1 cellular context compared by ENCODE assay signal in the genomic region with DNA sequence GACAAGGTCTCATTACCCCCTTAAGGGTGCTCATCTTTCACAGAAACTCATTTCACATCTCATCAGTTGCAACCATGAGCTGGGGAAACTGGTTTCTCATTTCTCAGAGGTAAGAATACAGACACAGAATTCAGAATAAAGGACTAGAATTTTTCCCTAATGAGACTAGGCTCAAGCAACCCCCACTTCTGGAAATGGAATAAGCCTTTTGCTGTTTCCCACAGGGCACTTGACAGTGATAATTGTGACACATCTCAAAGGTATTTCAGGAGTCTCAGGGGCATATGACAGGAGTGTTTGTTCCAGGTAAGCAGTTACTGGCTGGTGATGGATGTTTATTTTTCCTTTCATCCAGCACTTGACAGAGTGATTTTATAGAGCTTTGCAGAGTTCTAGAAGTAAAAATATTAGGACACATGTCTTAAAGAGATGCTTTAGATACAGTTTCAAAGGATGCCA.
TF ChIP-seq lines count a peak whose summit lies in the region.

No MANE protein-coding gene starts in this region.

TF ChIP-seq in HCT116, 20 proteins besides CTCF, POLR2A, EP300 and RAD21 (continued from another document):
- TF ChIP-seq ZBTB33 (IDR thresholded peaks at IDR 0.05; ENCODE audit: extremely low read depth, insufficient replicate concordance, low read length) (no peak), SRF (IDR thresholded peaks at IDR 0.05; ENCODE audit: low read depth) (no peak), CBX3 (IDR thresholded peaks at IDR 0.05; ENCODE audit: low read depth) (no peak), SP1 (IDR thresholded peaks at IDR 0.05; ENCODE audit: low read depth) (no peak), ZFX (IDR thresholded peaks at IDR 0.05) (no peak), POLR2AphosphoS5 (IDR thresholded peaks at IDR 0.05; ENCODE audit: low read depth, low read length) (no peak)
